Comparison of ENCODE assay signal across 8 cellular contexts in genomic region chr13:110875243-110875642, GRCh38. TPM values are rescaled to one million over a fixed set of nuclear protein-coding genes. Genes with fewer than 3 reads are reported as not detected.
DNase-seq lines count a peak whose midpoint lies in the region; ATAC-seq and TF ChIP-seq lines count a peak whose summit lies in the region.

No MANE protein-coding gene starts in this region.

- no peak for ATAC-seq in T-helper 17 cell
- no peak for ATAC-seq in GM18519 (IDR thresholded peaks at IDR 0.05; ENCODE audit: low FRiP score, unreplicated experiment)

- no peak for TF ChIP-seq CTCF in epithelial cell of proximal tubule (conservative IDR thresholded peaks at IDR 0.05; ENCODE audit: low read depth, low read length)

- DNase-seq in T-helper 1 cell: no peak
- no peak for DNase-seq in T-helper 17 cell
- DNase-seq in epithelial cell of proximal tubule (ENCODE audit: low read depth): no peak
- no peak for DNase-seq in skeletal muscle cell (ENCODE audit: low read depth)
- DNase-seq in SKM-1 (lab: John Stamatoyannopoulos, UW; ENCODE audit: unreplicated experiment): no peak
- DNase-seq in substantia nigra (lab: John Stamatoyannopoulos, UW): no peak

- H3K4me3 Mint-ChIP-seq in T-helper 1 cell treated with Interleukin-12 subunit alpha and Interleukin-12 subunit beta and Interleukin-4 antibody, amounts not matched to agents 30 μg/mL and 1 μg/mL, for 36 hours: peak overlapping the region; percentile 66
- peak overlapping the region; percentile 76 for H3K4me3 Mint-ChIP-seq in T-helper 17 cell

- H3K27ac Mint-ChIP-seq in T-helper 1 cell treated with Interleukin-12 subunit alpha and Interleukin-12 subunit beta and Interleukin-4 antibody, amounts not matched to agents 30 μg/mL and 1 μg/mL, for 36 hours: no peak overlapping the region
- no peak overlapping the region for H3K27ac Mint-ChIP-seq in T-helper 17 cell

- H3K36me3 Mint-ChIP-seq in T-helper 1 cell treated with Interleukin-12 subunit alpha and Interleukin-12 subunit beta and Interleukin-4 antibody, amounts not matched to agents 30 μg/mL and 1 μg/mL, for 36 hours (ENCODE audit: low read depth): peaks cover 7% of the 10 kb centered on the region
- H3K36me3 Mint-ChIP-seq in T-helper 17 cell (ENCODE audit: low read depth): no peaks in the 10 kb centered on the region

- no peak overlapping the region for H3K27ac ChIP-seq in substantia nigra (ENCODE audit: low read depth, low read length, poor library complexity, severe bottlenecking)

- H3K9me3 Mint-ChIP-seq in T-helper 1 cell treated with Interleukin-12 subunit alpha and Interleukin-12 subunit beta and Interleukin-4 antibody, amounts not matched to agents 30 μg/mL and 1 μg/mL, for 36 hours: no peaks in the 10 kb centered on the region

- H3K4me1 Mint-ChIP-seq in T-helper 1 cell treated with Interleukin-12 subunit alpha and Interleukin-12 subunit beta and Interleukin-4 antibody, amounts not matched to agents 30 μg/mL and 1 μg/mL, for 36 hours (ENCODE audit: low read depth): peaks cover 6% of the 10 kb centered on the region
- H3K4me1 Mint-ChIP-seq in T-helper 17 cell: peaks cover 10% of the 10 kb centered on the region

- peaks cover 19% of the 10 kb centered on the region for H3K27me3 Mint-ChIP-seq in T-helper 1 cell treated with Interleukin-12 subunit alpha and Interleukin-12 subunit beta and Interleukin-4 antibody, amounts not matched to agents 30 μg/mL and 1 μg/mL, for 36 hours (ENCODE audit: low read depth)
- H3K27me3 Mint-ChIP-seq in T-helper 17 cell: peaks cover 26% of the 10 kb centered on the region

- H3K4me3 ChIP-seq in epithelial cell of proximal tubule (ENCODE audit: low read depth, low read length) (peak overlapping the region; percentile 43), skeletal muscle cell (ENCODE audit: low read depth, low read length) (peak overlapping the region; percentile 44)

- no peaks in the 10 kb centered on the region for H3K9me3 ChIP-seq in T-helper 17 cell (ENCODE audit: control insufficient read depth, low read length, poor library complexity, severe bottlenecking)

RNA-seq across cellular contexts. Expression of gene ANKRD10, which starts 39.6 kb away (rescaled TPM):
- total RNA-seq in T-helper 17 cell (100 to 1,000 TPM; 110 to 135 TPM), epithelial cell of proximal tubule (36.5 and 54.9 TPM in 2 replicates)
